Comparison of ENCODE assay signal across 8 cellular contexts in genomic region chr2:66432801-66433694, GRCh38. TPM values are rescaled to one million over a fixed set of nuclear protein-coding genes. Genes with fewer than 3 reads are reported as not detected.
DNase-seq lines count a peak whose midpoint lies in the region; ATAC-seq and TF ChIP-seq lines count a peak whose summit lies in the region.

No MANE protein-coding gene starts in this region.

- H3K4me3 ChIP-seq in AG10803 (ENCODE audit: low read length): peak overlapping the region; percentile 88
- peak overlapping the region; percentile 61 for H3K4me3 ChIP-seq in neural progenitor cell

- peaks cover 37% of the 10 kb centered on the region for H3K4me1 Mint-ChIP-seq in neural progenitor cell

- ATAC-seq in Right ventricle myocardium superior (ENCODE audit: poor library complexity) (peak; percentile 84), GM21515 (IDR thresholded peaks at IDR 0.05; ENCODE audit: unreplicated experiment) (no peak)

- no peaks in the 10 kb centered on the region for H3K9me3 Mint-ChIP-seq in neural progenitor cell

- H3K27ac ChIP-seq in angular gyrus (ENCODE audit: low read depth, low read length) (peak overlapping the region; percentile 72), neural progenitor cell (no peak overlapping the region)

- H2AFZ ChIP-seq in neural progenitor cell (replicated peaks): no peak overlapping the region

- peak overlapping the region; percentile 91 for H3K4me2 ChIP-seq in neural progenitor cell

- H3K27me3 ChIP-seq in neural progenitor cell: peaks cover 78% of the 10 kb centered on the region

- peak overlapping the region; percentile 100 for H3K27ac Mint-ChIP-seq in neural progenitor cell

- no peaks in the 10 kb centered on the region for H3K79me2 ChIP-seq in neural progenitor cell (ENCODE audit: low read depth)

- H4K20me1 ChIP-seq in neural progenitor cell (ENCODE audit: low read depth): peaks cover 11% of the 10 kb centered on the region

- intact Hi-C loops in Right ventricle myocardium superior (cut with DNase I): loop anchor here (5.0 kb wide), 1 partner anchor 139 kb away; no protein-coding TSS in a partner anchor

- H3K36me3 ChIP-seq in neural progenitor cell: no peaks in the 10 kb centered on the region

- peaks cover 24% of the 10 kb centered on the region for H3K27me3 Mint-ChIP-seq in neural progenitor cell (ENCODE audit: insufficient read depth, low read depth)

- H3K36me3 Mint-ChIP-seq in neural progenitor cell: no peaks in the 10 kb centered on the region

- peaks cover 44% of the 10 kb centered on the region for H3K4me1 ChIP-seq in neural progenitor cell

- peak; percentile 98 for DNase-seq in AG10803 (ENCODE audit: low read depth)
- peak; percentile 97 for DNase-seq in HCEC 1CT
- DNase-seq in NCI-H524 treated with DMSO at 0.1 percent for 48 hours (lab: John Stamatoyannopoulos, UW): peak; percentile 75
- DNase-seq in Right ventricle myocardium superior: peak; percentile 91
- peak; percentile 96 for DNase-seq in neural progenitor cell (ENCODE audit: low spot score)
- DNase-seq in activated gamma-delta T cell (lab: John Stamatoyannopoulos, UW): no peak

- H3K4me3 Mint-ChIP-seq in neural progenitor cell: peak overlapping the region; percentile 93

- no peak for TF ChIP-seq CTCF in AG10803 (conservative IDR thresholded peaks at IDR 0.05; ENCODE audit: low read length)
- TF ChIP-seq CTCF in neural progenitor cell (IDR thresholded peaks at IDR 0.05): no peak

- H3K9me3 ChIP-seq in neural progenitor cell (ENCODE audit: low read depth): no peaks in the 10 kb centered on the region

- H3F3A ChIP-seq in neural progenitor cell (ENCODE audit: low read depth): peaks cover 71% of the 10 kb centered on the region

- no peak overlapping the region for H3K9ac ChIP-seq in neural progenitor cell

RNA-seq across cellular contexts. Expression of gene MEIS1, which starts 1.9 kb away (rescaled TPM):
- total RNA-seq in Right ventricle myocardium superior (41.7 TPM), neural progenitor cell (ENCODE audit: low replicate concordance) (10.7 and 14.7 TPM in 2 replicates)
